In the genomic region with DNA sequence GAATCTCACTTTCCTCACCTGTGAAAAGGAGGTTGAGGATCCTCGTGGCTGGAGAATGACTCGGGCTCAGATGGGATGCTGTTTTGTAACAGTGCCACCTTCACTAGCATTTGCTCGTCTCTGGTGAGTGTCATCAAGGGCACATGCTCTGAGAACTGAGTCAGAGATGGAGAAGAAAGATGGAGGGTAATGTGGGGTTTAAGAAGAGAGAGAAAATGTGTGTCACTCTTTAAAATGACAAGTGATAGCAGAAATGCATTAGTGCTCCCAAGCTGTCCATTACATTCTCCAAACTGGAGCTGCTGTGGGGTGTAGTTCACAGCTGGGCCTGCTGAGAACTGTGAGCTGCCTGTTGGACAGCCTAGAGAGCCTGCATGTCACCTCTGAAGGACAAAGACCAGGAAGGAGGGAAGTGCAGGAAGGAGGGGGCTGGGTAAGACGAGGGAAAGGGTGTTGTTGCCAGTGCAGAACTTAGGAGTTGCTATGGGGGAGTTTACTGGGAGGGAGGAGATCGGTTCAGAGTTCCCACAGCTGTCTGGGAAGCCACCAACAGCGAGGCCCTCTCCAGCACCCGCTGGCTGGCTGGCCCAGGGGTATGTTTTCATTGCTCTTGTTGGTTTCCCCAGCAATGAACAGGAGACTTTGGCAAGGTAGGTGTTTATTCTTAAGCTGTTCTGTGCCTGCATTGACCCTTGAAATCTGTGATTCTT, we compare ENCODE assay signal across 14 cellular contexts. TPM values are rescaled to one million over a fixed set of nuclear protein-coding genes. Genes with fewer than 3 reads are reported as not detected.
DNase-seq lines count a peak whose midpoint lies in the region; ATAC-seq, FAIRE-seq and TF ChIP-seq lines count a peak whose summit lies in the region.
"Had no signal": no experiment of that assay in that cellular context is flagged by ENCODE, and none has a peak within 500 bp of the region (broad histone marks: within the 10 kb centered on the region; RNA-seq: fewer than 3 reads in every experiment).

No MANE protein-coding gene starts in this region.

- H2AK5ac ChIP-seq in H1 (ENCODE audit: low read depth, low read length), result peak overlapping the region; percentile 67; the same call in 1 of the 2 replicates

- no peak overlapping the region for H4K8ac ChIP-seq in H1 (ENCODE audit: extremely low read depth, insufficient read depth, low read length)

- no peaks in the 10 kb centered on the region for H3K27me3 Mint-ChIP-seq in activated CD4-positive, alpha-beta T cell treated with anti-CD3 and anti-CD28 coated beads for 36 hours
- H3K27me3 Mint-ChIP-seq: stimulated activated memory B cell treated with anti-CD40 and anti-IgM and Interleukin-4, amounts not matched to agents 10 μg/mL and 1 μg/mL and 100 μg/mL, for 72 hours had no signal

- H3K14ac ChIP-seq in H1 (ENCODE audit: insufficient read length), result no peak overlapping the region

- H3K4ac ChIP-seq in H1 (replicated peaks; ENCODE audit: insufficient read length, low read depth, low read length), result no peak overlapping the region

- H3K27ac ChIP-seq in H1 (ENCODE audit: low read depth, low read length) (no peak overlapping the region), substantia nigra (ENCODE audit: low read depth, low read length, poor library complexity, severe bottlenecking) (no peak overlapping the region), prostate gland (no peak overlapping the region)
- H3K27ac ChIP-seq: A549, brain microvascular endothelial cell had no signal

- no peak for TF ChIP-seq EP300 in H1 (IDR thresholded peaks at IDR 0.05; ENCODE audit: borderline replicate concordance in 1 of 2, low read depth in 2 of 2, low read length in 2 of 2)

- no peak overlapping the region for H4K5ac ChIP-seq in H1 (ENCODE audit: insufficient read length, low read depth, low read length)

- peaks cover 5% of the 10 kb centered on the region for H3K4me1 Mint-ChIP-seq in activated CD4-positive, alpha-beta T cell treated with anti-CD3 and anti-CD28 coated beads for 36 hours
- H3K4me1 Mint-ChIP-seq: stimulated activated memory B cell treated with anti-CD40 and anti-IgM and Interleukin-4, amounts not matched to agents 10 μg/mL and 1 μg/mL and 100 μg/mL, for 72 hours had no signal

- TF ChIP-seq POLR2A in H1 (IDR thresholded peaks at IDR 0.05; ENCODE audit: control extremely low read depth in 1 of 2, low read depth in 2 of 2, low read length in 2 of 2) (no peak), prostate gland (IDR thresholded peaks at IDR 0.05) (no peak)

- no peaks in the 10 kb centered on the region for H3K79me1 ChIP-seq in H1 (ENCODE audit: low read depth, low read length)

- no peaks in the 10 kb centered on the region for H4K20me1 ChIP-seq in H1 (replicated peaks in 1 of 2; ENCODE audit: control insufficient read depth in 1 of 2, insufficient read depth in 2 of 2, low read length in 2 of 2)

- peak overlapping the region; percentile 86 for H4K91ac ChIP-seq in H1 (replicated peaks; ENCODE audit: insufficient read length, low read length)

- no peaks in the 10 kb centered on the region for H3K23me2 ChIP-seq in H1 (ENCODE audit: low read depth, low read length)

- H3K9me3 ChIP-seq in H1 (ENCODE audit: insufficient read depth in 2 of 2, low read depth in 1 of 2, low read length in 1 of 2) (no peaks in the 10 kb centered on the region), prostate gland (no peaks in the 10 kb centered on the region)
- H3K9me3 ChIP-seq: A549 had no signal

- H3K27ac Mint-ChIP-seq in activated CD4-positive, alpha-beta T cell treated with anti-CD3 and anti-CD28 coated beads for 36 hours, result no peak overlapping the region
- H3K27ac Mint-ChIP-seq: stimulated activated memory B cell treated with anti-CD40 and anti-IgM and Interleukin-4, amounts not matched to agents 10 μg/mL and 1 μg/mL and 100 μg/mL, for 72 hours had no signal

- 78% methylated on average over 7 of the region's 7 CpGs; no CpG with 5 or more reads in 1 of the 2 experiments for WGBS in H1 (ENCODE audit: extremely low coverage in 1 of 2, insufficient coverage in 1 of 2, insufficient read length in 1 of 2, insufficient replicate concordance in 2 of 2, low coverage in 1 of 2, low lambda C conversion rate in 2 of 2, missing lambda C conversion rate in 1 of 2), 2 experiments
- 54% methylated on average over 7 of the region's 7 CpGs for WGBS in prostate gland

- peak overlapping the region; percentile 61; the same call in 1 of the 2 replicates for H2BK15ac ChIP-seq in H1 (ENCODE audit: low read length)

- no peaks in the 10 kb centered on the region for H3K27me3 ChIP-seq in H1 (replicated peaks in 1 of 4; ENCODE audit: control insufficient read depth in 3 of 4, extremely low read depth in 1 of 4, insufficient read depth in 3 of 4, low read length in 3 of 4)
- H3K27me3 ChIP-seq in prostate gland (replicated peaks; ENCODE audit: insufficient read depth), result no peaks in the 10 kb centered on the region
- H3K27me3 ChIP-seq: brain microvascular endothelial cell had no signal

- no peak for TF ChIP-seq RAD21 in H1 (IDR thresholded peaks at IDR 0.05 in 1 of 2, conservative IDR thresholded peaks at IDR 0.05 in 1 of 2; ENCODE audit: low read depth in 2 of 2, low read length in 2 of 2)

- H2BK12ac ChIP-seq in H1 (ENCODE audit: low read depth, low read length), result peak overlapping the region; percentile 40; the same call in 1 of the 2 replicates

- peak overlapping the region; percentile 79 for H2AFZ ChIP-seq in H1 (ENCODE audit: low read length)

- peaks cover 0 to 5% (median 3%) of the 10 kb centered on the region in 4 experiments; a peak in 4 of 7 replicates for H3K4me1 ChIP-seq in H1 (replicated peaks in 1 of 4; ENCODE audit: control insufficient read depth in 3 of 4, insufficient read depth in 4 of 4, low read length in 3 of 4)
- H3K4me1 ChIP-seq in prostate gland (replicated peaks), result no peaks in the 10 kb centered on the region
- H3K4me1 ChIP-seq: A549 had no signal

- H3K36me3 ChIP-seq in H1 (ENCODE audit: control insufficient read depth in 2 of 4, insufficient read depth in 4 of 4, low read length in 3 of 4) (no peaks in the 10 kb centered on the region), prostate gland (peaks cover 0 to 8% of the 10 kb centered on the region in 2 donors)
- H3K36me3 ChIP-seq: brain microvascular endothelial cell had no signal

- H3K4me3 ChIP-seq in H1 (ENCODE audit: extremely low read depth in 1 of 4, insufficient read depth in 2 of 4, low read depth in 3 of 4, low read length in 4 of 4), result no peak overlapping the region
- H3K4me3 ChIP-seq in prostate gland, result no peak overlapping the region
- H3K4me3 ChIP-seq: A549 had no signal

- CTCF ChIA-PET in activated CD4-positive, alpha-beta T cell treated with anti-CD3 and anti-CD28 coated beads for 36 hours (lab: Charles Lee), result interaction anchor here (0.7 to 1.2 kb wide), 4 partner anchors 10 to 74 kb away, joined by 3 to 4 read pairs (median 3); no protein-coding TSS in a partner anchor
- CTCF ChIA-PET in H1 (lab: Charles Lee; ENCODE audit: partially characterized antibody), result interaction anchor here (0.6 to 2.0 kb wide), 4 partner anchors 10 to 168 kb away, joined by 3 to 5 read pairs (median 3); no protein-coding TSS in a partner anchor

- H2BK120ac ChIP-seq in H1 (replicated peaks; ENCODE audit: low read depth, low read length), result peak overlapping the region; percentile 48

- H3K36me3 Mint-ChIP-seq in activated CD4-positive, alpha-beta T cell treated with anti-CD3 and anti-CD28 coated beads for 36 hours (ENCODE audit: low read depth), result no peaks in the 10 kb centered on the region
- H3K36me3 Mint-ChIP-seq: stimulated activated memory B cell treated with anti-CD40 and anti-IgM and Interleukin-4, amounts not matched to agents 10 μg/mL and 1 μg/mL and 100 μg/mL, for 72 hours had no signal

- ATAC-seq in activated CD4-positive, alpha-beta T cell treated with anti-CD3 and anti-CD28 coated beads for 36 hours, result peak; percentile 81
- ATAC-seq in left colon, result peak; percentile 54
- ATAC-seq: A549; stimulated activated memory B cell treated with anti-CD40 and anti-IgM and Interleukin-4, amounts not matched to agents 10 μg/mL and 1 μg/mL and 100 μg/mL, for 72 hours had no signal

- no peaks in the 10 kb centered on the region for H3K9me3 Mint-ChIP-seq in activated CD4-positive, alpha-beta T cell treated with anti-CD3 and anti-CD28 coated beads for 36 hours (ENCODE audit: low read depth)

- H2BK20ac ChIP-seq in H1 (ENCODE audit: low read length), result peak overlapping the region; percentile 41; the same call in 1 of the 2 replicates

- H3K56ac ChIP-seq in H1 (replicated peaks; ENCODE audit: insufficient read length, low read depth, low read length), result no peak overlapping the region

- FAIRE-seq in H1 (lab: Jason Lieb, UNC), result no peak
- FAIRE-seq: A549 had no signal

- H2BK5ac ChIP-seq in H1 (ENCODE audit: low read depth, low read length), result peak overlapping the region; percentile 79; the same call in 1 of the 2 replicates

- POLR2A ChIA-PET in activated CD4-positive, alpha-beta T cell treated with anti-CD3 and anti-CD28 coated beads for 36 hours (lab: Charles Lee), result no interaction called here
- POLR2A ChIA-PET in H1 (lab: Charles Lee; ENCODE audit: partially characterized antibody), result no interaction called here

- H3K18ac ChIP-seq in H1 (ENCODE audit: extremely low read depth, low read length), result peak overlapping the region; percentile 66; the same call in 1 of the 2 replicates

- H3K79me2 ChIP-seq in H1 (ENCODE audit: control insufficient read depth in 1 of 2, insufficient read depth in 2 of 2, low read length in 2 of 2), result no peaks in the 10 kb centered on the region

- DNase-seq in activated CD4-positive, alpha-beta T cell treated with anti-CD3 and anti-CD28 coated beads for 36 hours, result peak; percentile 37
- DNase-seq in activated CD4-positive, alpha-beta T cell treated with anti-CD3 and anti-CD28 coated beads, Interleukin-2, amount 50 U/mL, for 4 hours, result no peak
- DNase-seq in H1 (ENCODE audit: low read depth in 1 of 2, low spot score in 2 of 2) (no peak), left colon (no peak), substantia nigra (lab: John Stamatoyannopoulos, UW) (peak in 34 of 49 donors; percentile 12 to 85 (median 46)), NCI-H187 treated with DMSO at 0.1 percent for 48 hours (lab: John Stamatoyannopoulos, UW) (no peak), prostate gland (ENCODE audit: low spot score) (no peak)
- DNase-seq in activated CD8-positive, alpha-beta memory T cell treated with anti-CD3 and anti-CD28 coated beads, Interleukin-2, amount 50 U/mL, for 4 hours, result no peak
- DNase-seq: brain microvascular endothelial cell, DND-41, MV-4-11, T-helper 1 cell had no signal

- no peak overlapping the region for H3K4me3 Mint-ChIP-seq in activated CD4-positive, alpha-beta T cell treated with anti-CD3 and anti-CD28 coated beads for 36 hours
- H3K4me3 Mint-ChIP-seq: stimulated activated memory B cell treated with anti-CD40 and anti-IgM and Interleukin-4, amounts not matched to agents 10 μg/mL and 1 μg/mL and 100 μg/mL, for 72 hours had no signal

- no peak overlapping the region for H3K23ac ChIP-seq in H1 (ENCODE audit: insufficient read length)

- H3K4me2 ChIP-seq in H1 (ENCODE audit: insufficient read depth in 1 of 2, low read depth in 2 of 2, low read length in 2 of 2), result no peak overlapping the region; a peak in 1 of 4 replicates
- H3K4me2 ChIP-seq: A549 had no signal

- intact Hi-C loops in activated CD4-positive, alpha-beta T cell treated with anti-CD3 and anti-CD28 coated beads for 36 hours (cut with DNase I, micrococcal nuclease), result no loop called here
- intact Hi-C loops in left colon (cut with DNase I, micrococcal nuclease), result no loop called here
- intact Hi-C loops in prostate gland (cut with DNase I), result no loop called here

- TF ChIP-seq CTCF in H1 (IDR thresholded peaks at IDR 0.05; ENCODE audit: control extremely low read depth in 1 of 3, insufficient read depth in 1 of 3, low read depth in 1 of 3, low read length in 3 of 3) (no peak), prostate gland (IDR thresholded peaks at IDR 0.05) (no peak)

- H3K9ac ChIP-seq in H1 (replicated peaks in 1 of 4; ENCODE audit: extremely low read depth in 1 of 4, low read depth in 3 of 4, low read length in 3 of 4), result no peak overlapping the region; a peak in 1 of 7 replicates

RNA-seq across cellular contexts. Expression of gene GMPR, which starts 19.8 kb away (rescaled TPM):
- 1 to 10 TPM; 1.4 to 1.6 TPM for total RNA-seq in activated CD4-positive, alpha-beta T cell treated with anti-CD3 and anti-CD28 coated beads for 36 hours
- 0.99 and 1.2 TPM in 2 replicates for total RNA-seq in H1 (2021; fragmentation: NEBNext Ultra II Directional; extraction: Animal tissue kit (Norgen Biotek cat#: 25700))
- 1.2 and 1.7 TPM in 2 replicates for polyA plus RNA-seq in H1 (2011; rRNA removed)
- polyA plus RNA-seq in H1 (2011; cell fraction: cytosol; rRNA removed), result 1.1 TPM
- polyA plus RNA-seq in H1 (2011; cell fraction: nucleus; rRNA removed), result 0.90 TPM
- 1.1 to 1.8 TPM (median 1.3 TPM) in 4 replicates for polyA plus RNA-seq in H1 (2012, experiment 1 of 2)
- polyA plus RNA-seq in H1 (2012, experiment 2 of 2), result 0.94 TPM
- 2.0 TPM for polyA plus RNA-seq in H1 (2013, experiment 1 of 2)
- polyA plus RNA-seq in H1 (2013, experiment 2 of 2), result 1.9 TPM
- polyA minus RNA-seq in H1 (2011; rRNA and poly(A)+ RNA removed), result 0.24 and 0.57 TPM in 2 replicates
- polyA minus RNA-seq in H1 (2011; cell fraction: cytosol; rRNA and poly(A)+ RNA removed), result not detected
- polyA minus RNA-seq in H1 (2011; cell fraction: nucleus; rRNA and poly(A)+ RNA removed), result not detected
- total RNA-seq in left colon, result 1 to 10 TPM; 2.3 to 5.6 TPM
- total RNA-seq in prostate gland, result 100 to 1,000 TPM; 228 to 266 TPM

Comparison
In these comparisons a context has a peak if more than half of its experiments do, and no peak if none do; other contexts are left out.
1. DNase-seq: peak in activated CD4-positive, alpha-beta T cell treated with anti-CD3 and anti-CD28 coated beads for 36 hours (single experiment) and substantia nigra (34 of 49); none in activated CD4-positive, alpha-beta T cell treated with anti-CD3 and anti-CD28 coated beads, Interleukin-2, amount 50 U/mL, for 4 hours (0 of 2), H1 (0 of 2), left colon (0 of 2), NCI-H187 treated with DMSO at 0.1 percent for 48 hours (single experiment), prostate gland (single experiment) and activated CD8-positive, alpha-beta memory T cell treated with anti-CD3 and anti-CD28 coated beads, Interleukin-2, amount 50 U/mL, for 4 hours (single experiment).
2. RNA of gene GMPR, which starts 19.8 kb away (total RNA-seq): 228 to 266 TPM in prostate gland; 2.3 to 5.6 TPM in left colon, 1.4 to 1.6 TPM in activated CD4-positive, alpha-beta T cell treated with anti-CD3 and anti-CD28 coated beads for 36 hours and 0.99 to 1.2 TPM in H1; every median in the first group is over 10 times any median in the second.